ENCODE assay signal across 8 cellular contexts in genomic region chr7:37901236-37901827, GRCh38. TPM values are rescaled to one million over a fixed set of nuclear protein-coding genes. Genes with fewer than 3 reads are reported as not detected.
DNase-seq lines count a peak whose midpoint lies in the region; ATAC-seq and TF ChIP-seq lines count a peak whose summit lies in the region.

No MANE protein-coding gene starts in this region.

- H3K36me3 ChIP-seq in SK-N-MC (ENCODE audit: insufficient read depth, low read length) (no peaks in the 10 kb centered on the region), stomach (no peaks in the 10 kb centered on the region)

- TF ChIP-seq POLR2A in stomach (IDR thresholded peaks at IDR 0.05), result no peak

- peak in 4 of 7 experiments; percentile 14 to 33 (median 24) for TF ChIP-seq CTCF in stomach (IDR thresholded peaks at IDR 0.05)

- H3K27me3 ChIP-seq in stomach, result no peaks in the 10 kb centered on the region

- H3K4me3 ChIP-seq in SK-N-MC (no peak overlapping the region), stomach (no peak overlapping the region)

- TF ChIP-seq EP300 in stomach (IDR thresholded peaks at IDR 0.05), result no peak

- H3K27ac ChIP-seq in SK-N-MC (no peak overlapping the region), stomach (no peak overlapping the region)

- in situ Hi-C loops in KBM-7 (cut with MboI; ENCODE audit: low pct_unique_long_range_greater_than_20kb, low sequenced_read_pairs), result loop anchor here (25.0 kb wide), 2 partner anchors 311 to 436 kb away; no protein-coding TSS in a partner anchor

- H3K9me3 ChIP-seq in SK-N-MC (ENCODE audit: low read depth, low read length), result no peaks in the 10 kb centered on the region
- no peaks in the 10 kb centered on the region for H3K9me3 ChIP-seq in stomach

- no peak overlapping the region for H3K9ac ChIP-seq in SK-N-MC (ENCODE audit: insufficient read length)

- DNase-seq in DMS153 treated with DMSO at 0.1 percent for 48 hours (lab: John Stamatoyannopoulos, UW; ENCODE audit: unreplicated experiment) (peak; percentile 27), KBM-7 (peak; percentile 81), SK-N-MC (ENCODE audit: low read depth, low spot score) (peak; percentile 35), glomerular visceral epithelial cell (ENCODE audit: extremely low spot score) (peak; percentile 45), stomach (no peak), mucosa of gallbladder (ENCODE audit: low spot score) (no peak)

- ATAC-seq in HG02970 (IDR thresholded peaks at IDR 0.05; ENCODE audit: low FRiP score, unreplicated experiment), result no peak
- ATAC-seq in GM19467 (IDR thresholded peaks at IDR 0.05; ENCODE audit: unreplicated experiment), result no peak

- intact Hi-C loops in stomach (cut with DNase I; ENCODE audit: low total_unique reads), result loop anchor here (10.0 kb wide), 1 partner anchor 323 kb away; no protein-coding TSS in a partner anchor

- H3K4me1 ChIP-seq in stomach, result peaks cover 0 to 4% (median 2%) of the 10 kb centered on the region in 4 donors

- 18 to 26% (median 21%) methylated on average over 6 of the region's 6 CpGs for WGBS in stomach, 5 donors

RNA-seq across cellular contexts. Expression of gene SFRP4, which starts 15.3 kb away (rescaled TPM):
- total RNA-seq in stomach (1 to 10 TPM in 1 of 5 donors, under 1 TPM in 1, not detected in 3; 0.29 to 7.9 TPM), mucosa of gallbladder (0.43 TPM)
- 1 to 10 TPM in 1 of 3 donors, under 1 TPM in 2; 0.37 to 1.1 (median 0.45) TPM for polyA plus RNA-seq in stomach

RNA-seq across cellular contexts. Expression of gene EPDR1, which starts 19.1 kb away (rescaled TPM):
- total RNA-seq in stomach (10 to 100 TPM in 1 of 5 donors, 1 to 10 TPM in 3, not detected in 1; 1.2 to 11.7 (median 6.1) TPM), mucosa of gallbladder (23.2 TPM)
- polyA plus RNA-seq in stomach, result 1 to 10 TPM; 1.4 to 2.6 (median 1.5) TPM

RNA-seq across cellular contexts. Expression of gene NME8, which starts 52.9 kb away (rescaled TPM):
- total RNA-seq in stomach (10 to 100 TPM in 1 of 5 donors, not detected in 4; 14.8 TPM), mucosa of gallbladder (0.89 TPM)
- under 1 TPM in 1 of 3 donors, not detected in 2; 0.31 TPM for polyA plus RNA-seq in stomach

Comparison
In these comparisons a context has a peak if more than half of its experiments do, and no peak if none do; other contexts are left out.
1. DNase-seq: peak in DMS153 treated with DMSO at 0.1 percent for 48 hours (single experiment), KBM-7 (single experiment), SK-N-MC (single experiment) and glomerular visceral epithelial cell (single experiment); none in stomach (single experiment) and mucosa of gallbladder (single experiment).